8 cellular contexts compared by ENCODE assay signal in the genomic region with DNA sequence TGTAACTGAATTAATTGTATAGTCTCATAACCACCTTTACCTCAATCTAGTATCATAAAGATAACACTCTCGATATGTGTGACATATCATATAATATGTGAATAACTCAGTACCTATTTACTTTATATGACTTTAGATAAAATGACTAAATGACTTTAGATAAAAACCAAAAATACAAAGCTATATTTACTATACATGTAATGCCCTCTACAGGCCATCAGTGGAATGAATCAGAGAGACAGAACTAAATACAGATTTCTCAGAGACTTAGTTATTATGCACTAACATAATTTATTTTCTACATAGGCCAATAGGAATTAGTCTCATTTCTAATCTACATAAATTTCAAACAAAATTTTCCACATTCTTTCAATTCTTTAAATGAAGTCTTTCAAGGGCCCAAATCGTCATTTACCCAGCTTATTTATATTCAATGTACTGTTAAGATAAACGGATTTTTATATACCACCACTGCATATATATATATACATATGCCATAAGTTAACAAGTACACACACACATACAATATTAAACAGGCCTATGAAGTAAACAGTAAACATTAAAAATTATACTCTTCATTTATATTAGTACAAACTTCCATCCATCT.
DNase-seq lines count a peak whose midpoint lies in the region; ATAC-seq, FAIRE-seq and TF ChIP-seq lines count a peak whose summit lies in the region.

No MANE protein-coding gene starts in this region.

- H3K4me3 ChIP-seq in RWPE2 (ENCODE audit: severe bottlenecking), result no peak overlapping the region

- no peak overlapping the region for H3K27ac ChIP-seq in RWPE2 (ENCODE audit: poor library complexity, severe bottlenecking)

- DNase-seq in AG08396 (ENCODE audit: low spot score) (peak; percentile 10), GM19239 (ENCODE audit: insufficient read length, low spot score) (no peak), RWPE2 (ENCODE audit: low spot score) (no peak), iris pigment epithelial cell (ENCODE audit: low read depth) (peak; percentile 43), ureter (ENCODE audit: low spot score) (no peak), SHP77 (lab: John Stamatoyannopoulos, UW) (no peak)
- no peak for DNase-seq in activated effector memory CD4-positive, alpha-beta T cell treated with anti-CD3 and anti-CD28 coated beads, Interleukin-2, amount 50 U/mL, for 16 hours
- no peak for DNase-seq in stimulated activated naive CD4-positive, alpha-beta T cell (lab: John Stamatoyannopoulos, UW)

- FAIRE-seq in GM19239 (lab: Jason Lieb, UNC), result peak; percentile 18

- no peaks in the 10 kb centered on the region for H3K36me3 ChIP-seq in RWPE2 (ENCODE audit: low read depth)

- peak; percentile 81 for TF ChIP-seq CTCF in RWPE2 (IDR thresholded peaks at IDR 0.05; ENCODE audit: poor library complexity, severe bottlenecking)

- H3K27me3 ChIP-seq in RWPE2 (ENCODE audit: insufficient read depth, poor library complexity, severe bottlenecking), result no peaks in the 10 kb centered on the region

- no peaks in the 10 kb centered on the region for H3K9me3 ChIP-seq in RWPE2 (ENCODE audit: severe bottlenecking)

- no peaks in the 10 kb centered on the region for H3K4me1 ChIP-seq in RWPE2 (ENCODE audit: insufficient read depth, poor library complexity, severe bottlenecking)

- no peak for ATAC-seq in RWPE2 (ENCODE audit: low read depth)

Comparison
In these comparisons a context has a peak if more than half of its experiments do, and no peak if none do; other contexts are left out.
1. DNase-seq: peak in AG08396 (single experiment) and iris pigment epithelial cell (single experiment); none in GM19239 (single experiment), RWPE2 (single experiment), ureter (single experiment), SHP77 (0 of 2), activated effector memory CD4-positive, alpha-beta T cell treated with anti-CD3 and anti-CD28 coated beads, Interleukin-2, amount 50 U/mL, for 16 hours (single experiment) and stimulated activated naive CD4-positive, alpha-beta T cell (0 of 6).